Comparison of ENCODE assay signal across 25 cellular contexts in genomic region chr5:13472834-13473233, GRCh38.
"Had no signal": no experiment of that assay in that cellular context is flagged by ENCODE, and none has a peak within 500 bp of the region (broad histone marks: within the 10 kb centered on the region; RNA-seq: fewer than 3 reads in every experiment).

No MANE protein-coding gene starts in this region.

- H3K4me1 ChIP-seq: stomach, suprapubic skin, testis, thyroid gland, tibial artery, tibial nerve, transverse colon, upper lobe of left lung, upper lobe of right lung, uterus, vagina had no signal

- H3K4me3 ChIP-seq: stomach, suprapubic skin, testis, thoracic aorta, thyroid gland, tibial artery, tibial nerve, transverse colon, upper lobe of left lung, upper lobe of right lung, uterus, vagina had no signal

- DNase-seq: stimulated activated CD4-positive, alpha-beta T cell treated with anti-CD3 and anti-CD28 coated beads, Interleukin-2, amount 100 ng/mL, for 48 hours; stimulated activated CD4-positive, alpha-beta T cell treated with anti-CD3 and anti-CD28 coated beads, Interleukin-4, amount 100 ng/mL, for 1 hour; stimulated activated CD4-positive, alpha-beta T cell treated with anti-CD3 and anti-CD28 coated beads, Interleukin-4, amount 100 ng/mL, for 24 hours; stimulated activated CD4-positive, alpha-beta T cell treated with anti-CD3 and anti-CD28 coated beads, Interleukin-4, amount 100 ng/mL, for 4 hours; stimulated activated CD8-positive, alpha-beta memory T cell treated with anti-CD3 and anti-CD28 coated beads, Interleukin-4, amount 100 ng/mL, for 48 hours; stimulated activated naive B cell treated with anti-CD40 and anti-IgM and Interleukin-4, amounts not matched to agents 10 μg/mL and 1 μg/mL and 100 μg/mL, for 72 hours; stimulated activated naive CD4-positive, alpha-beta T cell; stimulated activated naive CD4-positive, alpha-beta T cell treated with Interleukin-2 at 50 U/mL for 16 hours; stimulated activated naive CD8-positive, alpha-beta T cell treated with anti-CD3 and anti-CD28 coated beads, Interleukin-15, amount 100 ng/mL, for 72 hours; stimulated activated naive CD8-positive, alpha-beta T cell treated with anti-CD3 and anti-CD28 coated beads, Interleukin-15, Interleukin-2, amounts not matched to agents 100 U/mL and 50 U/mL, for 24 hours; stomach; substantia nigra; testis; thyroid gland; tibial artery; transverse colon; trophoblast cell; upper lobe of left lung; upper lobe of right lung; uterus had no signal

- H3K36me3 ChIP-seq: stomach, suprapubic skin, thoracic aorta, thyroid gland, tibial artery, tibial nerve, transverse colon, upper lobe of left lung, upper lobe of right lung, uterus, vagina had no signal

- H3K27ac ChIP-seq: stomach, suprapubic skin, testis, thoracic aorta, thyroid gland, tibial artery, tibial nerve, transverse colon, upper lobe of left lung, upper lobe of right lung, uterus, vagina had no signal

- H3K9me3 ChIP-seq: stomach, suprapubic skin, testis, thoracic aorta, thyroid gland, tibial artery, tibial nerve, transverse colon, upper lobe of left lung, upper lobe of right lung, uterus, vagina had no signal

- FAIRE-seq: urothelium cell line had no signal

- H3K27me3 ChIP-seq: stomach, suprapubic skin, testis, thyroid gland, tibial artery, tibial nerve, transverse colon, upper lobe of left lung, upper lobe of right lung, uterus, vagina had no signal
